Comparison of ENCODE assay signal across 7 cellular contexts in genomic region chr12:2682301-2683282, GRCh38.
DNase-seq lines count a peak whose midpoint lies in the region; ATAC-seq and TF ChIP-seq lines count a peak whose summit lies in the region.

No MANE protein-coding gene starts in this region.

- H3K4me2 ChIP-seq in KMS-11 = no peak overlapping the region

- H3K27ac ChIP-seq in KMS-11 (no peak overlapping the region), lower lobe of right lung (no peak overlapping the region)

- intact Hi-C loops in lower lobe of right lung (cut with DNase I) = no loop called here

- TF ChIP-seq CTCF in KMS-11 (conservative IDR thresholded peaks at IDR 0.05; ENCODE audit: low read depth, low read length) (peak; percentile 38), lower lobe of right lung (IDR thresholded peaks at IDR 0.05) (peak; percentile 29)

- no peaks in the 10 kb centered on the region for H3K9me3 ChIP-seq in lower lobe of right lung

- no peaks in the 10 kb centered on the region for H3K36me3 ChIP-seq in KMS-11 (ENCODE audit: insufficient read depth)
- H3K36me3 ChIP-seq in lower lobe of right lung = peaks cover 8% of the 10 kb centered on the region

- no peak for ATAC-seq in lower lobe of right lung
- ATAC-seq in HG03175 (IDR thresholded peaks at IDR 0.05; ENCODE audit: unreplicated experiment) = no peak
- no peak for ATAC-seq in GM21737 (IDR thresholded peaks at IDR 0.05; ENCODE audit: unreplicated experiment)

- no peak overlapping the region for H3K9ac ChIP-seq in KMS-11

- H3K4me1 ChIP-seq in KMS-11 (ENCODE audit: low read depth, poor library complexity, severe bottlenecking) (no peaks in the 10 kb centered on the region), lower lobe of right lung (no peaks in the 10 kb centered on the region)

- H2AFZ ChIP-seq in KMS-11 (ENCODE audit: low read depth) = no peak overlapping the region

- H3K27me3 ChIP-seq in KMS-11 (ENCODE audit: insufficient read depth, low read depth) = no peaks in the 10 kb centered on the region
- H3K27me3 ChIP-seq in lower lobe of right lung (ENCODE audit: low read depth) = no peaks in the 10 kb centered on the region

- no peak overlapping the region for H3K4me3 ChIP-seq in KMS-11 (IDR thresholded peaks at IDR 0.05; ENCODE audit: insufficient read depth, low read depth, low read length)
- no peak overlapping the region for H3K4me3 ChIP-seq in lower lobe of right lung

- DNase-seq in EL = peak; percentile 56
- peak; percentile 66 for DNase-seq in SW480 (ENCODE audit: low spot score)
- peak; percentile 56 for DNase-seq in cerebellar cortex (ENCODE audit: low spot score)
- DNase-seq in lower lobe of right lung = no peak

- no peaks in the 10 kb centered on the region for H4K20me1 ChIP-seq in KMS-11 (ENCODE audit: insufficient read depth)

- no peaks in the 10 kb centered on the region for H3K79me2 ChIP-seq in KMS-11 (ENCODE audit: insufficient read depth, low read depth)
